In the genomic region with DNA sequence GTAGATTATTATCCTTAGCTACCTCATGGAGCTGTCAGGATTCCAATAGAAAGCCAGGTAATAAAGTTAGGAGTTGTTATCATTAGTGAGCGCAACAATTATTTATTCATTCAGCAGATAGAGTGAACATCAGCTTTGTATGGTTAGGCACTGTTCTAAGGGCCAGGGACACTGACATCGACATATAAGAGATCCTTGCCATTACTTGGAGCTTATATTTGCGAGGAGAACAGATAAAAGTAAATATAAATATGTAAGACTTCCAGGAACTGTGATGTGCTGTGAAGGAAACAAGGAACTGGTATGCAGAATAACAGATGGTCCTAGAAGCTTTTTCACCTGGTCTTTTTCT, we compare ENCODE assay signal across 8 cellular contexts. TPM values are rescaled to one million over a fixed set of nuclear protein-coding genes. Genes with fewer than 3 reads are reported as not detected.
DNase-seq lines count a peak whose midpoint lies in the region; ATAC-seq and TF ChIP-seq lines count a peak whose summit lies in the region.

No MANE protein-coding gene starts in this region.

- no peaks in the 10 kb centered on the region for H3K27me3 ChIP-seq in mononuclear cell (ENCODE audit: insufficient read depth, low read length)

- ATAC-seq in stimulated activated naive CD8-positive, alpha-beta T cell treated with anti-CD3 and anti-CD28 coated beads, Interleukin-15, Interleukin-2, amounts not matched to agents 100 U/mL and 50 U/mL, for 24 hours, result no peak

- H3K9me3 Mint-ChIP-seq in stimulated activated naive CD8-positive, alpha-beta T cell treated with anti-CD3 and anti-CD28 coated beads, Interleukin-15, Interleukin-2, amounts not matched to agents 100 ng/mL and 50 ng/mL, for 24 hours, result no peaks in the 10 kb centered on the region

- H3K4me1 ChIP-seq in mononuclear cell (ENCODE audit: insufficient read depth, low read length), result peaks cover 45% of the 10 kb centered on the region

- H3K27ac Mint-ChIP-seq in stimulated activated naive CD8-positive, alpha-beta T cell treated with anti-CD3 and anti-CD28 coated beads, Interleukin-15, Interleukin-2, amounts not matched to agents 100 ng/mL and 50 ng/mL, for 24 hours, result peak overlapping the region; percentile 97

- no peaks in the 10 kb centered on the region for H3K27me3 Mint-ChIP-seq in stimulated activated naive CD8-positive, alpha-beta T cell treated with anti-CD3 and anti-CD28 coated beads, Interleukin-15, Interleukin-2, amounts not matched to agents 100 ng/mL and 50 ng/mL, for 24 hours

- H3K4me1 Mint-ChIP-seq in stimulated activated naive CD8-positive, alpha-beta T cell treated with anti-CD3 and anti-CD28 coated beads, Interleukin-15, Interleukin-2, amounts not matched to agents 100 ng/mL and 50 ng/mL, for 24 hours (ENCODE audit: low read depth), result peaks cover 79% of the 10 kb centered on the region

- H3K4me3 Mint-ChIP-seq in stimulated activated naive CD8-positive, alpha-beta T cell treated with anti-CD3 and anti-CD28 coated beads, Interleukin-15, Interleukin-2, amounts not matched to agents 100 ng/mL and 50 ng/mL, for 24 hours, result peak overlapping the region; percentile 94

- H3K4me3 ChIP-seq in cardiac fibroblast (replicated peaks in 1 of 2; ENCODE audit: low read depth in 2 of 2, low read length in 2 of 2), result peak overlapping the region; percentile 89
- H3K4me3 ChIP-seq in mononuclear cell (ENCODE audit: low read length), result peak overlapping the region; percentile 61

- H3K9me3 ChIP-seq in mononuclear cell (ENCODE audit: low read depth, low read length), result no peaks in the 10 kb centered on the region

- TF ChIP-seq CTCF in cardiac fibroblast (IDR thresholded peaks at IDR 0.05; ENCODE audit: low read depth, low read length), result no peak

- no peak for DNase-seq in stimulated activated naive CD8-positive, alpha-beta T cell treated with anti-CD3 and anti-CD28 coated beads, Interleukin-15, Interleukin-2, amounts not matched to agents 100 U/mL and 50 U/mL, for 24 hours
- no peak for DNase-seq in cardiac fibroblast (ENCODE audit: low read depth in 2 of 2)
- no peak for DNase-seq in C1 segment of cervical spinal cord (lab: John Stamatoyannopoulos, UW)
- DNase-seq in NCI-H226, result no peak
- no peak for DNase-seq in Ammon's horn (ENCODE audit: low spot score)
- no peak for DNase-seq in activated effector memory CD4-positive, alpha-beta T cell treated with Interleukin-2 at 50 U/mL for 16 hours

- H3K36me3 Mint-ChIP-seq in stimulated activated naive CD8-positive, alpha-beta T cell treated with anti-CD3 and anti-CD28 coated beads, Interleukin-15, Interleukin-2, amounts not matched to agents 100 ng/mL and 50 ng/mL, for 24 hours (ENCODE audit: low read depth), result peaks cover 30% of the 10 kb centered on the region

RNA-seq across cellular contexts. Expression of gene LSM3, which starts 0.5 kb away (rescaled TPM):
- total RNA-seq in mononuclear cell, result 7.1 TPM

RNA-seq across cellular contexts. Expression of gene XPC, which starts 0.7 kb away (rescaled TPM):
- total RNA-seq in mononuclear cell, result 48.7 TPM

RNA-seq across cellular contexts. Expression of gene TMEM43, which starts 54.2 kb away (rescaled TPM):
- 23.7 TPM for total RNA-seq in mononuclear cell

RNA-seq across cellular contexts. Expression of gene CHCHD4, which starts 54.4 kb away (rescaled TPM):
- 1.9 TPM for total RNA-seq in mononuclear cell
